In the genomic region with DNA sequence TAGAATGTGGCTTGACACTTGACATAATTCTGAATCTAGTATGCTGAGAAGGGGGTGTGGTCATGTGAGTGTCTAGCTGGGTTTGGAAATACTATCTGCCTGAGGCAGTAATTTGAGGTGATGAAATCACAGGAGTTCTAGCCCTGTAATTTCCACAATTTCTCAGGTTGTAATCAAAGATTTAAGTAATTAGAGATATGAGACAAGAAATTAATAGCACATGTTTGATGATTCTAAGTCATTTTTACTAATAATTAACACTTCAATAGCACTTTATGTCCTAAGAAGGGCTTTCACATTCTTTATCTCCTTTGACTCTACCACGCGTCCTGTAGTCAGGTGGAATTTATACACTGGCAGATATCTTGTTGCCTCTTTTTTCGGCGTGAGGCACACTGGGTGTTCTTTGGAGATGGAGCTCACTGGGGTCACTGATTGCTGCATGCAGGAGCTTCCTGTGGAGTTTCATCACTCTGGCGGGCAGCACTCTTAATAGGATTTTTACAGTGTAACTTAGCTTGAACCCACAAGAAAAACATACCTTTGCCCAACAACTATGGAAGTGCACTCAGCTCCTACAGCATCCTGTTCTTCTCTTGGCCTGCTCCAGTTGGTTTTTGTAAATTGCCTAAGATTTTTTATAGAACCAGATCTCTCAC, we compare ENCODE assay signal across 8 cellular contexts. TPM values are rescaled to one million over a fixed set of nuclear protein-coding genes. Genes with fewer than 3 reads are reported as not detected.
A peak's percentile ranks its signal among the peaks of the same experiment; 100 is the strongest.
DNase-seq lines count a peak whose midpoint lies in the region; ATAC-seq and TF ChIP-seq lines count a peak whose summit lies in the region.

No MANE protein-coding gene starts in this region.

- H3K27ac ChIP-seq in vagina: no peak overlapping the region

- in situ Hi-C loops in SK-MEL-5 (cut with HindIII; ENCODE audit: low pct_unique_long_range_greater_than_20kb, low sequenced_read_pairs): no loop called here

- no peak for TF ChIP-seq CTCF in vagina (IDR thresholded peaks at IDR 0.05)

- H3K27me3 ChIP-seq in vagina: no peaks in the 10 kb centered on the region

- H3K4me1 ChIP-seq in vagina: peaks cover 57% of the 10 kb centered on the region

- DNase-seq in A172 (ENCODE audit: low spot score) (peak; percentile 67), EL (peak; percentile 97), SK-MEL-5 (ENCODE audit: low read depth, low spot score) (peak; percentile 80), fibroblast of the conjunctiva (ENCODE audit: low read depth) (peak; percentile 56), vagina (ENCODE audit: extremely low spot score in 2 of 2) (no peak), MV-4-11 (lab: John Stamatoyannopoulos, UW) (no peak)

- no peak for TF ChIP-seq POLR2A in vagina (IDR thresholded peaks at IDR 0.05)

- ATAC-seq in GM21825 (IDR thresholded peaks at IDR 0.05; ENCODE audit: unreplicated experiment) (no peak), HG02885 (IDR thresholded peaks at IDR 0.05; ENCODE audit: poor library complexity, unreplicated experiment) (no peak)

- H3K36me3 ChIP-seq in vagina: no peaks in the 10 kb centered on the region

- intact Hi-C loops in vagina (cut with DNase I): loop anchor here (5.0 kb wide), 1 partner anchor 681 kb away; no protein-coding TSS in a partner anchor

- no peaks in the 10 kb centered on the region for H3K9me3 ChIP-seq in vagina

- H3K4me3 ChIP-seq in vagina: no peak overlapping the region

RNA-seq across cellular contexts. Expression of a gene that starts 3.3 kb away (rescaled TPM):
- total RNA-seq in A172 (2014; rRNA removed; shearing (Covaris generic)): 229 and 279 TPM in 2 replicates
- total RNA-seq in SK-MEL-5 (2014; rRNA removed; shearing (Covaris generic)): 14.6 and 14.8 TPM in 2 replicates
- 11.3 and 14.4 TPM in 2 replicates for polyA plus RNA-seq in SK-MEL-5 (2015; cell fraction: cytosol; rRNA removed)
- polyA plus RNA-seq in SK-MEL-5 (2015; cell fraction: nucleus; rRNA removed): 13.5 and 15.0 TPM in 2 replicates
- 20.4 TPM for total RNA-seq in vagina

RNA-seq across cellular contexts. Expression of a gene that starts 3.7 kb away (rescaled TPM):
- total RNA-seq in A172 (2014; rRNA removed; shearing (Covaris generic)): 0.34 and 0.52 TPM in 2 replicates
- total RNA-seq in SK-MEL-5 (2014; rRNA removed; shearing (Covaris generic)): 0.48 and 0.87 TPM in 2 replicates
- 2.5 and 3.2 TPM in 2 replicates for polyA plus RNA-seq in SK-MEL-5 (2015; cell fraction: cytosol; rRNA removed)
- polyA plus RNA-seq in SK-MEL-5 (2015; cell fraction: nucleus; rRNA removed): 7.7 and 7.9 TPM in 2 replicates
- 6.9 TPM for total RNA-seq in vagina

Comparison
In these comparisons a context has a peak if more than half of its experiments do, and no peak if none do; other contexts are left out.
1. DNase-seq: peak in A172 (single experiment), EL (single experiment), SK-MEL-5 (single experiment) and fibroblast of the conjunctiva (single experiment); none in vagina (0 of 2) and MV-4-11 (single experiment).
2. RNA of a gene that starts 3.3 kb away (total RNA-seq): 229 to 279 TPM in A172; 20.4 TPM in vagina (single experiment) and 14.6 to 14.8 TPM in SK-MEL-5; every median in the first group is over 10 times any median in the second.